ENCODE assay signal across 8 cellular contexts in the genomic region with DNA sequence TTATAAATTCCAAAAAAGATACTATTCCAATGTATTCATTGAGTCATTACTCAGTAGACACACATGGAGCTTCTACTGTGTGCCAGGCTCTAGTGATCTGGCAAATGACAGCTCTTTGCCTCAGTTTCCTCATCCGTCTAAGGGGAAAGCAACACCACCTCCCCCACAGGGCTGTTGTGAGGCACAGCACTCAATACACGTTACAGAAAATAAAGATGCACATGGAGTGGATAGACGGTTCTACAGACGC. TPM values are rescaled to one million over a fixed set of nuclear protein-coding genes. Genes with fewer than 3 reads are reported as not detected.
DNase-seq lines count a peak whose midpoint lies in the region; ATAC-seq and TF ChIP-seq lines count a peak whose summit lies in the region.

No MANE protein-coding gene starts in this region.

- H3K27ac ChIP-seq in BLaER1, result peak overlapping the region; percentile 91
- H3K27ac ChIP-seq in OCI-LY3 (ENCODE audit: low read length), result peak overlapping the region; percentile 92
- peak overlapping the region; percentile 95 for H3K27ac ChIP-seq in trophoblast cell (ENCODE audit: low read depth, low read length)

- peaks cover 67% of the 10 kb centered on the region for H3K4me1 Mint-ChIP-seq in endothelial cell (ENCODE audit: unreplicated experiment)

- peak overlapping the region; percentile 79 for H3K4me3 Mint-ChIP-seq in endothelial cell (ENCODE audit: unreplicated experiment)

- H3K36me3 ChIP-seq in BLaER1 (no peaks in the 10 kb centered on the region), OCI-LY3 (replicated peaks; ENCODE audit: low read depth, low read length) (no peaks in the 10 kb centered on the region), trophoblast cell (ENCODE audit: control insufficient read depth in 1 of 2, insufficient read depth in 2 of 2, low read length in 2 of 2) (no peaks in the 10 kb centered on the region)

- DNase-seq in endothelial cell (ENCODE audit: low spot score) (no peak), trophoblast cell (no peak), NCI-H146 (lab: John Stamatoyannopoulos, UW) (no peak), DMS53 treated with DMSO at 0.1 percent for 48 hours (lab: John Stamatoyannopoulos, UW; ENCODE audit: unreplicated experiment) (no peak)

- H4K91ac ChIP-seq in trophoblast cell (ENCODE audit: low read depth, low read length), result peak overlapping the region; percentile 90

- H3K23ac ChIP-seq in trophoblast cell (ENCODE audit: low read length), result no peak overlapping the region

- H3K18ac ChIP-seq in trophoblast cell (ENCODE audit: low read length), result peak overlapping the region; percentile 53

- peaks cover 76% of the 10 kb centered on the region for H3K79me1 ChIP-seq in trophoblast cell (ENCODE audit: low read length)

- H2AFZ ChIP-seq in OCI-LY3 (ENCODE audit: low read depth, low read length) (peak overlapping the region; percentile 92; the same call in 1 of the 2 replicates), trophoblast cell (ENCODE audit: insufficient read depth, low read length, poor library complexity) (peak overlapping the region; percentile 21)

- H3K27me3 ChIP-seq in BLaER1 (no peaks in the 10 kb centered on the region), OCI-LY3 (ENCODE audit: low read depth, low read length) (no peaks in the 10 kb centered on the region), trophoblast cell (ENCODE audit: insufficient read depth, low read length) (no peaks in the 10 kb centered on the region)

- H3K4me1 ChIP-seq in BLaER1 (peaks cover 96% of the 10 kb centered on the region), OCI-LY3 (ENCODE audit: low read length) (peaks cover 83% of the 10 kb centered on the region), trophoblast cell (ENCODE audit: control insufficient read depth in 1 of 2, insufficient read depth in 2 of 2, low read length in 2 of 2) (peaks cover 55 to 64% of the 10 kb centered on the region in 2 experiments)

- peak overlapping the region; percentile 92 for H2BK120ac ChIP-seq in trophoblast cell (ENCODE audit: insufficient read depth, low read length, poor library complexity)

- H3K4me3 ChIP-seq in BLaER1 (peak overlapping the region; percentile 50; the same call in 1 of the 2 replicates), OCI-LY3 (ENCODE audit: low read length) (peak overlapping the region; percentile 42; the same call in 1 of the 2 replicates), trophoblast cell (ENCODE audit: low read depth, low read length) (no peak overlapping the region)

- H3K27ac Mint-ChIP-seq in endothelial cell (ENCODE audit: unreplicated experiment), result peak overlapping the region; percentile 74

- peaks cover 5% of the 10 kb centered on the region for H3K36me3 Mint-ChIP-seq in endothelial cell (ENCODE audit: low read depth, unreplicated experiment)

- H3K27me3 Mint-ChIP-seq in endothelial cell (ENCODE audit: unreplicated experiment), result peaks cover 25% of the 10 kb centered on the region

- peaks cover 26% of the 10 kb centered on the region for H3K79me2 ChIP-seq in OCI-LY3 (ENCODE audit: low read length)
- H3K79me2 ChIP-seq in trophoblast cell (ENCODE audit: control insufficient read depth, insufficient read depth, low read length, poor library complexity), result peaks cover 50% of the 10 kb centered on the region

- peak overlapping the region; percentile 99 for H2BK12ac ChIP-seq in trophoblast cell (ENCODE audit: low read length)

- ATAC-seq in GM19324 (IDR thresholded peaks at IDR 0.05; ENCODE audit: low FRiP score, unreplicated experiment) (no peak), HG02973 (IDR thresholded peaks at IDR 0.05; ENCODE audit: unreplicated experiment) (no peak)

- TF ChIP-seq CTCF in OCI-LY3 (IDR thresholded peaks at IDR 0.05; ENCODE audit: low read depth, low read length) (no peak), endothelial cell (IDR thresholded peaks at IDR 0.05; ENCODE audit: unreplicated experiment) (no peak)

- WGBS in trophoblast cell (ENCODE audit: extremely low coverage, insufficient coverage, insufficient read length), result no CpG with 5 or more reads among the region's 4 CpGs

- peak overlapping the region; percentile 77 for H2BK5ac ChIP-seq in trophoblast cell (ENCODE audit: low read depth, low read length, poor library complexity)

- peak overlapping the region; percentile 76 for H3K9ac ChIP-seq in BLaER1
- peak overlapping the region; percentile 60 for H3K9ac ChIP-seq in OCI-LY3 (ENCODE audit: low read length)
- no peak overlapping the region for H3K9ac ChIP-seq in trophoblast cell (ENCODE audit: low read length)

- H3K4ac ChIP-seq in trophoblast cell (ENCODE audit: low read depth, low read length), result peak overlapping the region; percentile 46

- H4K12ac ChIP-seq in trophoblast cell (ENCODE audit: low read depth, low read length), result no peak overlapping the region

- peak overlapping the region; percentile 77 for H3K14ac ChIP-seq in trophoblast cell (ENCODE audit: low read length)

- H4K8ac ChIP-seq in trophoblast cell (ENCODE audit: low read depth, low read length), result peak overlapping the region; percentile 55

- H3K4me2 ChIP-seq in BLaER1, result peak overlapping the region; percentile 92
- peak overlapping the region; percentile 76 for H3K4me2 ChIP-seq in OCI-LY3 (ENCODE audit: low read length)
- H3K4me2 ChIP-seq in trophoblast cell (ENCODE audit: low read length), result no peak overlapping the region

- H2AK5ac ChIP-seq in trophoblast cell (ENCODE audit: low read length), result peak overlapping the region; percentile 88

- no peaks in the 10 kb centered on the region for H3K9me3 Mint-ChIP-seq in endothelial cell (ENCODE audit: unreplicated experiment)

- H4K20me1 ChIP-seq in BLaER1 (no peaks in the 10 kb centered on the region), OCI-LY3 (ENCODE audit: insufficient read depth, low read length) (no peaks in the 10 kb centered on the region)

- no peaks in the 10 kb centered on the region for H3K9me3 ChIP-seq in BLaER1
- H3K9me3 ChIP-seq in OCI-LY3 (ENCODE audit: insufficient read depth, low read length), result no peaks in the 10 kb centered on the region
- H3K9me3 ChIP-seq in trophoblast cell (ENCODE audit: insufficient read depth, low read depth, low read length), result no peaks in the 10 kb centered on the region

RNA-seq across cellular contexts. Expression of gene MALAT1, which starts 6.5 kb away (rescaled TPM):
- total RNA-seq in endothelial cell (ENCODE audit: unreplicated experiment), result 4,747 TPM
- 597 and 615 TPM in 2 replicates for polyA plus RNA-seq in trophoblast cell (2013)

RNA-seq across cellular contexts. Expression of gene SCYL1, which starts 32.6 kb away (rescaled TPM):
- 99.1 TPM for total RNA-seq in endothelial cell (ENCODE audit: unreplicated experiment)
- 117 and 118 TPM in 2 replicates for polyA plus RNA-seq in trophoblast cell (2013)
